In genomic region chr7:123865517-123866117, GRCh38 we compare ENCODE assay signal across 9 cellular contexts. TPM values are rescaled to one million over a fixed set of nuclear protein-coding genes. Genes with fewer than 3 reads are reported as not detected.
DNase-seq lines count a peak whose midpoint lies in the region; FAIRE-seq and TF ChIP-seq lines count a peak whose summit lies in the region.
"Had no signal": no experiment of that assay in that cellular context is flagged by ENCODE, and none has a peak within 500 bp of the region (broad histone marks: within the 10 kb centered on the region; RNA-seq: fewer than 3 reads in every experiment).

No MANE protein-coding gene starts in this region.

- H3K27ac ChIP-seq in Karpas-422 (ENCODE audit: low read length) (no peak overlapping the region), kidney (ENCODE audit: low read depth in 2 of 2, low read length in 2 of 2) (no peak overlapping the region)
- H3K27ac ChIP-seq: skin epidermis had no signal

- H3K9me3 ChIP-seq in Karpas-422 (ENCODE audit: low read length) (no peaks in the 10 kb centered on the region), kidney (ENCODE audit: control insufficient read depth in 1 of 2, low read length in 2 of 2) (no peaks in the 10 kb centered on the region)

- H3K4me1 Mint-ChIP-seq in activated T-cell treated with anti-CD3 and anti-CD28 coated beads, Interleukin-2, amount 50 U/mL, for 24 hours (ENCODE audit: low read depth), result no peaks in the 10 kb centered on the region

- H3K9me3 Mint-ChIP-seq in activated T-cell treated with anti-CD3 and anti-CD28 coated beads, Interleukin-2, amount 50 U/mL, for 24 hours, result no peaks in the 10 kb centered on the region

- TF ChIP-seq CTCF in bronchial epithelial cell (IDR thresholded peaks at IDR 0.05; ENCODE audit: insufficient read depth, low read length, severe bottlenecking) (peak; percentile 50), kidney (IDR thresholded peaks at IDR 0.05; ENCODE audit: borderline replicate concordance, extremely low read depth, insufficient read depth) (peak; percentile 72)

- H3K4me3 ChIP-seq in Karpas-422 (ENCODE audit: low read length), result no peak overlapping the region
- H3K4me3 ChIP-seq in bronchial epithelial cell (ENCODE audit: low read depth, low read length), result no peak overlapping the region
- no peak overlapping the region for H3K4me3 ChIP-seq in kidney (ENCODE audit: low read length in 2 of 2)
- H3K4me3 ChIP-seq: skin epidermis had no signal

- H3K4me2 ChIP-seq in Karpas-422 (ENCODE audit: low read depth, low read length, poor library complexity, severe bottlenecking), result no peak overlapping the region

- no peaks in the 10 kb centered on the region for H3K9me2 ChIP-seq in Karpas-422 (replicated peaks; ENCODE audit: insufficient read depth, low read length)

- no peaks in the 10 kb centered on the region for H3K79me2 ChIP-seq in Karpas-422 (ENCODE audit: low read length)

- no peak overlapping the region for H3K9ac ChIP-seq in Karpas-422 (ENCODE audit: low read length)
- no peak overlapping the region for H3K9ac ChIP-seq in kidney (ENCODE audit: low read length in 2 of 2)

- intact Hi-C loops in kidney (cut with DNase I), result loop anchor here (10.0 kb wide), 2 partner anchors 71 to 181 kb away; no protein-coding TSS in a partner anchor

- FAIRE-seq in bronchial epithelial cell (lab: Jason Lieb, UNC) (no peak), kidney (lab: Jason Lieb, UNC) (peak; percentile 86)

- H3K27me3 ChIP-seq in Karpas-422 (ENCODE audit: low read length), result no peaks in the 10 kb centered on the region
- H3K27me3 ChIP-seq in bronchial epithelial cell (ENCODE audit: control insufficient read depth, insufficient read depth, low read length), result no peaks in the 10 kb centered on the region

- H3K4me1 ChIP-seq in Karpas-422 (ENCODE audit: low read length) (no peaks in the 10 kb centered on the region), kidney (ENCODE audit: control insufficient read depth in 1 of 2, insufficient read depth in 1 of 2, low read depth in 1 of 2, low read length in 2 of 2) (peaks cover 4 to 6% of the 10 kb centered on the region in 2 donors)

- H3K27ac Mint-ChIP-seq in activated T-cell treated with anti-CD3 and anti-CD28 coated beads, Interleukin-2, amount 50 U/mL, for 24 hours, result no peak overlapping the region

- no peak overlapping the region for H2AFZ ChIP-seq in Karpas-422 (ENCODE audit: low read length)

- H3K36me3 Mint-ChIP-seq in activated T-cell treated with anti-CD3 and anti-CD28 coated beads, Interleukin-2, amount 50 U/mL, for 24 hours (ENCODE audit: low read depth), result no peaks in the 10 kb centered on the region

- no peaks in the 10 kb centered on the region for H4K20me1 ChIP-seq in Karpas-422 (ENCODE audit: insufficient read depth, low read depth, low read length)

- no peaks in the 10 kb centered on the region for H3K36me3 ChIP-seq in Karpas-422 (ENCODE audit: insufficient read depth, low read length)
- no peaks in the 10 kb centered on the region for H3K36me3 ChIP-seq in bronchial epithelial cell (ENCODE audit: control insufficient read depth, insufficient read depth, low read length)
- H3K36me3 ChIP-seq in kidney (ENCODE audit: control insufficient read depth in 1 of 2, insufficient read depth in 2 of 2, low read length in 2 of 2), result no peaks in the 10 kb centered on the region

- no peak overlapping the region for H3K4me3 Mint-ChIP-seq in activated T-cell treated with anti-CD3 and anti-CD28 coated beads, Interleukin-2, amount 50 U/mL, for 24 hours

- H3K27me3 Mint-ChIP-seq in activated T-cell treated with anti-CD3 and anti-CD28 coated beads, Interleukin-2, amount 50 U/mL, for 24 hours, result peaks cover 2% of the 10 kb centered on the region

- DNase-seq in activated T-cell treated with anti-CD3 and anti-CD28 coated beads for 1 hour (ENCODE audit: low read depth), result peak; percentile 4
- no peak for DNase-seq in activated T-cell treated with anti-CD3 and anti-CD28 coated beads, Interleukin-2, amount 50 U/mL, for 24 hours
- peak; percentile 70 for DNase-seq in H4 (ENCODE audit: low spot score)
- DNase-seq in Karpas-422, result peak; percentile 83
- peak; percentile 61 for DNase-seq in SK-N-DZ (ENCODE audit: low spot score)
- peak; percentile 70 for DNase-seq in bronchial epithelial cell (ENCODE audit: low read depth)
- no peak for DNase-seq in kidney
- DNase-seq in stimulated activated CD4-positive, alpha-beta T cell treated with anti-CD3 and anti-CD28 coated beads, Interleukin-4, amount 100 ng/mL, for 4 hours, result peak; percentile 5 to 10

RNA-seq across cellular contexts. Expression of gene HYAL4, which starts 20.6 kb away (rescaled TPM):
- total RNA-seq in H4 (2014; rRNA removed; shearing (Covaris generic)), result 0.37 TPM in 1 of 2 replicates, not detected in the other
- total RNA-seq in Karpas-422 (2014; rRNA removed; shearing (Covaris generic); ENCODE audit: low replicate concordance), result not detected in 2 replicates
- polyA plus RNA-seq in SK-N-DZ (2014; cell fraction: cytosol; rRNA removed), result not detected in 2 replicates
- 0.08 TPM in 1 of 2 replicates, not detected in the other for polyA plus RNA-seq in SK-N-DZ (2014; cell fraction: nucleus; rRNA removed)
- under 0.01 and 0.13 TPM in 2 replicates for total RNA-seq in bronchial epithelial cell
- not detected for total RNA-seq in kidney
- 0.24 TPM for polyA plus RNA-seq in kidney (ENCODE audit: insufficient read depth, low read depth, low replicate concordance)

RNA-seq across cellular contexts. Expression of gene SPAM1, which starts 59.4 kb away (rescaled TPM):
- total RNA-seq in H4 (2014; rRNA removed; shearing (Covaris generic)), result not detected in 2 replicates
- not detected in 2 replicates for total RNA-seq in Karpas-422 (2014; rRNA removed; shearing (Covaris generic); ENCODE audit: low replicate concordance)
- polyA plus RNA-seq in SK-N-DZ (2014; cell fraction: cytosol; rRNA removed), result not detected in 2 replicates
- polyA plus RNA-seq in SK-N-DZ (2014; cell fraction: nucleus; rRNA removed), result not detected in 2 replicates
- total RNA-seq in bronchial epithelial cell, result not detected in 2 replicates
- not detected for total RNA-seq in kidney
- polyA plus RNA-seq in kidney (ENCODE audit: insufficient read depth, low read depth, low replicate concordance), result not detected

Comparison
In these comparisons a context has a peak if more than half of its experiments do, and no peak if none do; other contexts are left out.
1. DNase-seq: peak in activated T-cell treated with anti-CD3 and anti-CD28 coated beads for 1 hour (single experiment), H4 (single experiment), Karpas-422 (single experiment), SK-N-DZ (single experiment), bronchial epithelial cell (single experiment) and stimulated activated CD4-positive, alpha-beta T cell treated with anti-CD3 and anti-CD28 coated beads, Interleukin-4, amount 100 ng/mL, for 4 hours (2 of 2); none in activated T-cell treated with anti-CD3 and anti-CD28 coated beads, Interleukin-2, amount 50 U/mL, for 24 hours (single experiment) and kidney (single experiment).